ENCODE assay signal across 30 cellular contexts in genomic region chr15:81858136-81858535, GRCh38.
"Had no signal": no experiment of that assay in that cellular context is flagged by ENCODE, and none has a peak within 500 bp of the region (broad histone marks: within the 10 kb centered on the region; RNA-seq: fewer than 3 reads in every experiment).

No MANE protein-coding gene starts in this region.

- H3K4me1 ChIP-seq: esophagus squamous epithelium, gastroesophageal sphincter, heart right ventricle had no signal

- H3K4me3 Mint-ChIP-seq: activated CD4-positive, alpha-beta memory T cell treated with anti-CD3 and anti-CD28 coated beads, Interleukin-2, amount 10 ng/mL, durations not matched to agents 7 days and 5 days; activated CD4-positive, alpha-beta T cell treated with anti-CD3 and anti-CD28 coated beads for 36 hours; activated CD4-positive, alpha-beta T cell treated with anti-CD3 and anti-CD28 coated beads, Interleukin-2, amount 10 ng/mL, durations not matched to agents 24 days and 14 days; activated naive CD8-positive, alpha-beta T cell; activated T-cell treated with anti-CD3 and anti-CD28 coated beads, Interleukin-2, amount 50 U/mL, for 24 hours; activated T-cell treated with anti-CD3 and anti-CD28 coated beads, Interleukin-2, amount 50 U/mL, for 72 hours; effector memory CD8-positive, alpha-beta T cell; T-helper 17 cell; T-helper 2 cell treated with Interferon-gamma antibody and Interleukin-4, amounts not matched to agents 5 μg/mL and 100 μg/mL, for 36 hours had no signal

- H3K27ac ChIP-seq: esophagus squamous epithelium, gastroesophageal sphincter, heart right ventricle had no signal

- H3K27ac Mint-ChIP-seq: activated CD4-positive, alpha-beta memory T cell treated with anti-CD3 and anti-CD28 coated beads, Interleukin-2, amount 10 ng/mL, durations not matched to agents 7 days and 5 days; activated CD4-positive, alpha-beta T cell treated with anti-CD3 and anti-CD28 coated beads for 36 hours; activated CD4-positive, alpha-beta T cell treated with anti-CD3 and anti-CD28 coated beads, Interleukin-2, amount 10 ng/mL, durations not matched to agents 24 days and 14 days; activated naive CD8-positive, alpha-beta T cell; activated T-cell treated with anti-CD3 and anti-CD28 coated beads, Interleukin-2, amount 50 U/mL, for 24 hours; activated T-cell treated with anti-CD3 and anti-CD28 coated beads, Interleukin-2, amount 50 U/mL, for 72 hours; effector memory CD8-positive, alpha-beta T cell; T-helper 17 cell; T-helper 2 cell treated with Interferon-gamma antibody and Interleukin-4, amounts not matched to agents 5 μg/mL and 100 μg/mL, for 36 hours had no signal

- H3K4me3 ChIP-seq: esophagus squamous epithelium, gastroesophageal sphincter, heart right ventricle had no signal

- H3K27me3 Mint-ChIP-seq: activated CD4-positive, alpha-beta memory T cell treated with anti-CD3 and anti-CD28 coated beads, Interleukin-2, amount 10 ng/mL, durations not matched to agents 7 days and 5 days; activated CD4-positive, alpha-beta T cell treated with anti-CD3 and anti-CD28 coated beads for 36 hours; activated CD4-positive, alpha-beta T cell treated with anti-CD3 and anti-CD28 coated beads, Interleukin-2, amount 10 ng/mL, durations not matched to agents 24 days and 14 days had no signal

- H3K9me3 Mint-ChIP-seq: activated CD4-positive, alpha-beta memory T cell treated with anti-CD3 and anti-CD28 coated beads, Interleukin-2, amount 10 ng/mL, durations not matched to agents 7 days and 5 days; activated CD4-positive, alpha-beta T cell treated with anti-CD3 and anti-CD28 coated beads, Interleukin-2, amount 10 ng/mL, durations not matched to agents 24 days and 14 days; activated T-cell treated with anti-CD3 and anti-CD28 coated beads, Interleukin-2, amount 50 U/mL, for 24 hours; activated T-cell treated with anti-CD3 and anti-CD28 coated beads, Interleukin-2, amount 50 U/mL, for 72 hours; effector memory CD8-positive, alpha-beta T cell; T-helper 2 cell treated with Interferon-gamma antibody and Interleukin-4, amounts not matched to agents 5 μg/mL and 100 μg/mL, for 36 hours had no signal

- H3K36me3 Mint-ChIP-seq: activated naive CD8-positive, alpha-beta T cell had no signal

- DNase-seq: activated CD4-positive, alpha-beta memory T cell treated with anti-CD3 and anti-CD28 coated beads, Interleukin-2, amount 10 ng/mL, durations not matched to agents 7 days and 5 days; activated CD4-positive, alpha-beta T cell treated with anti-CD3 and anti-CD28 coated beads for 36 hours; activated CD4-positive, alpha-beta T cell treated with anti-CD3 and anti-CD28 coated beads, Interleukin-2, amount 10 ng/mL, durations not matched to agents 24 days and 14 days; activated CD4-positive, CD25-positive, alpha-beta regulatory T cell; activated CD4-positive, CD25-positive, alpha-beta regulatory T cell treated with anti-CD3 and anti-CD28 coated beads, Interleukin-2, amount 50 U/mL, for 72 hours; activated CD8-positive, alpha-beta memory T cell treated with anti-CD3 and anti-CD28 coated beads, Interleukin-2, amount 50 U/mL, for 48 hours; activated effector memory CD4-positive, alpha-beta T cell treated with Interleukin-2 at 50 U/mL for 16 hours; activated gamma-delta T cell treated with Interleukin-2 at 50 U/mL for 16 hours; activated naive CD4-positive, alpha-beta T cell treated with anti-CD3 and anti-CD28 coated beads, Interleukin-2, amount 50 U/mL, for 16 hours; activated naive CD4-positive, alpha-beta T cell treated with Interleukin-2 at 50 U/mL for 16 hours; activated T-cell treated with anti-CD3 and anti-CD28 coated beads for 4 hours; activated T-cell treated with anti-CD3 and anti-CD28 coated beads, Interleukin-2, amount 50 U/mL, for 24 hours; activated T-cell treated with anti-CD3 and anti-CD28 coated beads, Interleukin-2, amount 50 U/mL, for 72 hours; amniotic stem cell; anterior cingulate cortex; caudate nucleus; cortex of kidney; dermis blood vessel endothelial cell; effector CD4-positive, alpha-beta T cell; effector memory CD8-positive, alpha-beta T cell; erythroblast; esophagus squamous epithelium; foreskin melanocyte; heart right ventricle; T-helper 1 cell; T-helper 17 cell; T1000 had no signal

- H3K4me1 Mint-ChIP-seq: activated CD4-positive, alpha-beta memory T cell treated with anti-CD3 and anti-CD28 coated beads, Interleukin-2, amount 10 ng/mL, durations not matched to agents 7 days and 5 days; activated CD4-positive, alpha-beta T cell treated with anti-CD3 and anti-CD28 coated beads for 36 hours; activated CD4-positive, alpha-beta T cell treated with anti-CD3 and anti-CD28 coated beads, Interleukin-2, amount 10 ng/mL, durations not matched to agents 24 days and 14 days; T-helper 17 cell had no signal

- H3K36me3 ChIP-seq: esophagus squamous epithelium, gastroesophageal sphincter, heart right ventricle had no signal

- H3K9me3 ChIP-seq: esophagus squamous epithelium, gastroesophageal sphincter, heart right ventricle had no signal

- H3K27me3 ChIP-seq: esophagus squamous epithelium, gastroesophageal sphincter, heart right ventricle had no signal
